ENCODE assay signal across 23 cellular contexts in genomic region chr4:2024683-2025082, GRCh38. TPM values are rescaled to one million over a fixed set of nuclear protein-coding genes. Genes with fewer than 3 reads are reported as not detected.
"Had no signal": no experiment of that assay in that cellular context is flagged by ENCODE, and none has a peak within 500 bp of the region (broad histone marks: within the 10 kb centered on the region; RNA-seq: fewer than 3 reads in every experiment).

No MANE protein-coding gene starts in this region.

- ATAC-seq: left colon; left lung; lower lobe of right lung; natural killer cell; right lobe of liver; stimulated activated effector memory CD8-positive, alpha-beta T cell treated with anti-CD3 and anti-CD28 coated beads, Interleukin-12 subunit alpha, Interleukin-12 subunit beta, amount 100 ng/mL, for 72 hours had no signal

- H3K27ac Mint-ChIP-seq: naive B cell; natural killer cell; nephron progenitor cell; neural progenitor cell; progenitor cell of endocrine pancreas; stimulated activated effector memory CD8-positive, alpha-beta T cell treated with anti-CD3 and anti-CD28 coated beads, Interleukin-12 subunit alpha, Interleukin-12 subunit beta, amount 100 ng/mL, for 72 hours; stimulated activated naive CD8-positive, alpha-beta T cell treated with anti-CD3 and anti-CD28 coated beads, Interleukin-15, Interleukin-2, amounts not matched to agents 100 ng/mL and 50 ng/mL, for 24 hours; type B pancreatic cell had no signal

- H3K27me3 ChIP-seq: ovary, right atrium auricular region, right lobe of liver, uterus had no signal

- H3K4me2 ChIP-seq: neural progenitor cell had no signal

- H3K27ac ChIP-seq: left lung, lower lobe of right lung, neural progenitor cell, neutrophil, ovary, right atrium auricular region, right lobe of liver, skin epidermis, tibial nerve, uterus had no signal

- H3K4me1 ChIP-seq: left lung, lower lobe of right lung, right atrium auricular region, right lobe of liver, tibial nerve had no signal

- H3K9ac ChIP-seq: neural progenitor cell had no signal

- H2AFZ ChIP-seq: neural progenitor cell had no signal

- H3K9me3 Mint-ChIP-seq: natural killer cell, type B pancreatic cell had no signal

- H3K36me3 Mint-ChIP-seq: natural killer cell; stimulated activated effector memory CD8-positive, alpha-beta T cell treated with anti-CD3 and anti-CD28 coated beads, Interleukin-12 subunit alpha, Interleukin-12 subunit beta, amount 100 ng/mL, for 72 hours; type B pancreatic cell had no signal

- DNase-seq: hippocampal formation; left colon; left lung; lower lobe of right lung; mammary epithelial cell; mesenchymal stem cell; naive B cell; natural killer cell; nephron progenitor cell; ovary; right lobe of liver; stimulated activated CD4-positive, alpha-beta T cell treated with anti-CD3 and anti-CD28 coated beads, Interleukin-4, amount 100 ng/mL, for 24 hours; stimulated activated naive CD4-positive, alpha-beta T cell; uterus had no signal

- H3K9me3 ChIP-seq: lower lobe of right lung, neutrophil, ovary, right atrium auricular region, right lobe of liver, tibial nerve, uterus had no signal

- H3K4me1 Mint-ChIP-seq: naive B cell; stimulated activated effector memory CD8-positive, alpha-beta T cell treated with anti-CD3 and anti-CD28 coated beads, Interleukin-12 subunit alpha, Interleukin-12 subunit beta, amount 100 ng/mL, for 72 hours had no signal

- H3K36me3 ChIP-seq: left lung, lower lobe of right lung, neural progenitor cell, neutrophil, ovary, right atrium auricular region, right lobe of liver, tibial nerve, uterus had no signal

- H3K4me3 Mint-ChIP-seq: naive B cell; natural killer cell; nephron progenitor cell; neural progenitor cell; stimulated activated effector memory CD8-positive, alpha-beta T cell treated with anti-CD3 and anti-CD28 coated beads, Interleukin-12 subunit alpha, Interleukin-12 subunit beta, amount 100 ng/mL, for 72 hours; stimulated activated naive CD8-positive, alpha-beta T cell treated with anti-CD3 and anti-CD28 coated beads, Interleukin-15, Interleukin-2, amounts not matched to agents 100 ng/mL and 50 ng/mL, for 24 hours; type B pancreatic cell had no signal

- H3K4me3 ChIP-seq: left lung, lower lobe of right lung, neural progenitor cell, ovary, right atrium auricular region, right lobe of liver, skin epidermis, tibial nerve, uterus had no signal

RNA-seq across cellular contexts. Expression of gene NAT8L, which starts 34.4 kb away (rescaled TPM):
- total RNA-seq: natural killer cell had no signal
